In genomic region chr19:37997911-37998344, GRCh38 we compare ENCODE assay signal across 10 cellular contexts.
A peak's percentile ranks its signal among the peaks of the same experiment; 100 is the strongest.
DNase-seq lines count a peak whose midpoint lies in the region; ATAC-seq and TF ChIP-seq lines count a peak whose summit lies in the region.
"Had no signal": no experiment of that assay in that cellular context is flagged by ENCODE, and none has a peak within 500 bp of the region (broad histone marks: within the 10 kb centered on the region; RNA-seq: fewer than 3 reads in every experiment).

No MANE protein-coding gene starts in this region.

- ATAC-seq in GM21825 (IDR thresholded peaks at IDR 0.05; ENCODE audit: unreplicated experiment) = no peak
- ATAC-seq in natural killer cell treated with Interleukin-12 subunit alpha and Interleukin-12 subunit beta and Interleukin-15 and Interleukin-18, amount 100 ng/mL, for 72 hours = no peak
- no peak for ATAC-seq in activated CD8-positive, alpha-beta memory T cell treated with anti-CD3 and anti-CD28 coated beads, Interleukin-2, amount 10 ng/mL, durations not matched to agents 7 days and 5 days
- ATAC-seq: left lobe of liver had no signal

- H2BK5ac ChIP-seq in mesenchymal stem cell (ENCODE audit: low read depth, low read length, poor library complexity, severe bottlenecking) = peak overlapping the region; percentile 53

- H3K27ac ChIP-seq in BLaER1 treated with 17β-estradiol and CSF1 and Interleukin-3, amounts not matched to agents 10 nM and 100 nM = peak overlapping the region in 6 of 11 experiments; percentile 71 to 81 (median 74); a peak in 9 of 22 replicates
- H3K27ac ChIP-seq in mesenchymal stem cell (ENCODE audit: low read length, poor library complexity, severe bottlenecking) = peak overlapping the region; percentile 98

- peaks cover 0 to 7% of the 10 kb centered on the region in 2 donors for H3K4me1 Mint-ChIP-seq in natural killer cell treated with Interleukin-12 subunit alpha and Interleukin-12 subunit beta and Interleukin-15 and Interleukin-18, amount 100 ng/mL, for 72 hours (ENCODE audit: low read depth in 2 of 2)
- H3K4me1 Mint-ChIP-seq in activated CD8-positive, alpha-beta memory T cell treated with anti-CD3 and anti-CD28 coated beads, Interleukin-2, amount 10 ng/mL, durations not matched to agents 7 days and 5 days = no peaks in the 10 kb centered on the region

- TF ChIP-seq CTCF in astrocyte of the cerebellum (IDR thresholded peaks at IDR 0.05; ENCODE audit: low read depth, low read length, missing control alignments) = no peak

- no peak overlapping the region for H3K23ac ChIP-seq in mesenchymal stem cell (ENCODE audit: low read length in 2 of 2)

- H2BK12ac ChIP-seq in mesenchymal stem cell (ENCODE audit: low read length in 2 of 2) = peak overlapping the region in 1 of 2 experiments; percentile 66

- no peak overlapping the region for H3K14ac ChIP-seq in mesenchymal stem cell (ENCODE audit: low read length in 2 of 2)

- CTCF ChIA-PET in activated CD8-positive, alpha-beta memory T cell treated with anti-CD3 and anti-CD28 coated beads, Interleukin-2, amount 10 ng/mL, durations not matched to agents 7 days and 5 days (lab: Charles Lee) = interaction anchor here (0.7 to 1.1 kb wide), 3 partner anchors 26 to 96 kb away, joined by 3 to 6 read pairs (median 3); no protein-coding TSS in a partner anchor

- no peak overlapping the region for H3K27ac Mint-ChIP-seq in natural killer cell treated with Interleukin-12 subunit alpha and Interleukin-12 subunit beta and Interleukin-15 and Interleukin-18, amount 100 ng/mL, for 72 hours
- no peak overlapping the region for H3K27ac Mint-ChIP-seq in activated CD8-positive, alpha-beta memory T cell treated with anti-CD3 and anti-CD28 coated beads, Interleukin-2, amount 10 ng/mL, durations not matched to agents 7 days and 5 days

- peaks cover 0 to 10% (median 0%) of the 10 kb centered on the region in 11 experiments; a peak in 4 of 22 replicates for H3K9me3 ChIP-seq in BLaER1 treated with 17β-estradiol and CSF1 and Interleukin-3, amounts not matched to agents 10 nM and 100 nM (replicated peaks in 1 of 11)
- no peaks in the 10 kb centered on the region for H3K9me3 ChIP-seq in mesenchymal stem cell (ENCODE audit: control insufficient read depth, low read length)

- peak overlapping the region in 3 of 11 experiments; percentile 58 to 63 (median 61); a peak in 1 of 22 replicates for H3K9ac ChIP-seq in BLaER1 treated with 17β-estradiol and CSF1 and Interleukin-3, amounts not matched to agents 10 nM and 100 nM
- H3K9ac ChIP-seq in mesenchymal stem cell (ENCODE audit: low read length) = peak overlapping the region; percentile 87

- H4K91ac ChIP-seq in mesenchymal stem cell (ENCODE audit: low read length) = no peak overlapping the region

- in situ Hi-C loops in astrocyte of the cerebellum (cut with HindIII; ENCODE audit: low sequenced_read_pairs) = no loop called here

- H3K18ac ChIP-seq in mesenchymal stem cell (ENCODE audit: low read depth in 1 of 2, low read length in 2 of 2) = peak overlapping the region; percentile 9 to 43

- H2AFZ ChIP-seq in mesenchymal stem cell (ENCODE audit: low read depth, low read length) = no peak overlapping the region

- H3K36me3 Mint-ChIP-seq in natural killer cell treated with Interleukin-12 subunit alpha and Interleukin-12 subunit beta and Interleukin-15 and Interleukin-18, amount 100 ng/mL, for 72 hours = no peaks in the 10 kb centered on the region
- no peaks in the 10 kb centered on the region for H3K36me3 Mint-ChIP-seq in activated CD8-positive, alpha-beta memory T cell treated with anti-CD3 and anti-CD28 coated beads, Interleukin-2, amount 10 ng/mL, durations not matched to agents 7 days and 5 days

- H3K4me1 ChIP-seq in BLaER1 treated with 17β-estradiol and CSF1 and Interleukin-3, amounts not matched to agents 10 nM and 100 nM = peaks cover 41 to 71% (median 62%) of the 10 kb centered on the region in 10 experiments
- H3K4me1 ChIP-seq in mesenchymal stem cell (ENCODE audit: control insufficient read depth, insufficient read depth, low read depth, low read length) = peaks cover 19% of the 10 kb centered on the region

- H3K4ac ChIP-seq in mesenchymal stem cell (ENCODE audit: low read depth in 1 of 2, low read length in 2 of 2) = peak overlapping the region in 1 of 2 experiments; percentile 69

- H4K8ac ChIP-seq in mesenchymal stem cell (ENCODE audit: low read length) = no peak overlapping the region

- no peak overlapping the region for H3K4me3 Mint-ChIP-seq in natural killer cell treated with Interleukin-12 subunit alpha and Interleukin-12 subunit beta and Interleukin-15 and Interleukin-18, amount 100 ng/mL, for 72 hours
- no peak overlapping the region for H3K4me3 Mint-ChIP-seq in activated CD8-positive, alpha-beta memory T cell treated with anti-CD3 and anti-CD28 coated beads, Interleukin-2, amount 10 ng/mL, durations not matched to agents 7 days and 5 days

- H4K20me1 ChIP-seq in BLaER1 treated with 17β-estradiol and CSF1 and Interleukin-3, amounts not matched to agents 10 nM and 100 nM = no peaks in the 10 kb centered on the region; a peak in 1 of 22 replicates

- 17% methylated on average over 3 of the region's 3 CpGs for WGBS in mesenchymal stem cell

- peak overlapping the region; percentile 96 for H2AK5ac ChIP-seq in mesenchymal stem cell (ENCODE audit: low read length, severe bottlenecking)

- H3K4me3 ChIP-seq in BLaER1 treated with 17β-estradiol and CSF1 and Interleukin-3, amounts not matched to agents 10 nM and 100 nM = no peak overlapping the region
- no peak overlapping the region for H3K4me3 ChIP-seq in astrocyte of the cerebellum (ENCODE audit: low read depth, low read length)
- H3K4me3 ChIP-seq in mesenchymal stem cell (ENCODE audit: insufficient read depth in 1 of 2, low read depth in 1 of 2, low read length in 2 of 2) = no peak overlapping the region

- H3K36me3 ChIP-seq in BLaER1 treated with 17β-estradiol and CSF1 and Interleukin-3, amounts not matched to agents 10 nM and 100 nM = peaks cover 0 to 15% (median 7%) of the 10 kb centered on the region in 11 experiments; a peak in 5 of 22 replicates
- H3K36me3 ChIP-seq in mesenchymal stem cell (ENCODE audit: control insufficient read depth in 1 of 2, insufficient read depth in 2 of 2, low read depth in 1 of 2, low read length in 2 of 2) = peaks cover 13 to 20% of the 10 kb centered on the region in 2 experiments

- H2BK120ac ChIP-seq in mesenchymal stem cell (ENCODE audit: low read depth, low read length) = no peak overlapping the region

- H3K4me2 ChIP-seq in BLaER1 treated with 17β-estradiol and CSF1 and Interleukin-3, amounts not matched to agents 10 nM and 100 nM = peak overlapping the region; percentile 42 to 88 (median 83); a peak in 21 of 22 replicates
- H3K4me2 ChIP-seq in mesenchymal stem cell (ENCODE audit: low read length, poor library complexity, severe bottlenecking) = no peak overlapping the region

- H2BK15ac ChIP-seq in mesenchymal stem cell (ENCODE audit: low read depth, poor library complexity, severe bottlenecking) = no peak overlapping the region

- no peaks in the 10 kb centered on the region for H3K9me3 Mint-ChIP-seq in natural killer cell treated with Interleukin-12 subunit alpha and Interleukin-12 subunit beta and Interleukin-15 and Interleukin-18, amount 100 ng/mL, for 72 hours
- H3K9me3 Mint-ChIP-seq in activated CD8-positive, alpha-beta memory T cell treated with anti-CD3 and anti-CD28 coated beads, Interleukin-2, amount 10 ng/mL, durations not matched to agents 7 days and 5 days (ENCODE audit: low read depth) = no peaks in the 10 kb centered on the region

- DNase-seq in HT1080 (ENCODE audit: low read depth) (peak; percentile 88), astrocyte of the cerebellum (ENCODE audit: low read depth) (peak; percentile 53), mesenchymal stem cell (peak; percentile 91), NCI-H1048 (lab: John Stamatoyannopoulos, UW) (no peak)
- no peak for DNase-seq in natural killer cell treated with Interleukin-12 subunit alpha and Interleukin-12 subunit beta and Interleukin-15 and Interleukin-18, amount 100 ng/mL, for 72 hours (ENCODE audit: low spot score)
- no peak for DNase-seq in activated CD8-positive, alpha-beta memory T cell treated with anti-CD3 and anti-CD28 coated beads, Interleukin-2, amount 10 ng/mL, durations not matched to agents 7 days and 5 days
- DNase-seq: SIG-M5 had no signal

- no peaks in the 10 kb centered on the region for H3K27me3 Mint-ChIP-seq in natural killer cell treated with Interleukin-12 subunit alpha and Interleukin-12 subunit beta and Interleukin-15 and Interleukin-18, amount 100 ng/mL, for 72 hours
- H3K27me3 Mint-ChIP-seq in activated CD8-positive, alpha-beta memory T cell treated with anti-CD3 and anti-CD28 coated beads, Interleukin-2, amount 10 ng/mL, durations not matched to agents 7 days and 5 days = no peaks in the 10 kb centered on the region

- H3K79me1 ChIP-seq in mesenchymal stem cell (replicated peaks; ENCODE audit: low read length, poor library complexity, severe bottlenecking) = peaks cover 10% of the 10 kb centered on the region

- H3K27me3 ChIP-seq in BLaER1 treated with 17β-estradiol and CSF1 and Interleukin-3, amounts not matched to agents 10 nM and 100 nM = no peaks in the 10 kb centered on the region
- no peaks in the 10 kb centered on the region for H3K27me3 ChIP-seq in mesenchymal stem cell (ENCODE audit: control insufficient read depth in 1 of 2, insufficient read depth in 1 of 2, low read length in 2 of 2)

Comparison
In these comparisons a context has a peak if more than half of its experiments do, and no peak if none do; other contexts are left out.
1. DNase-seq: peak in HT1080 (single experiment), astrocyte of the cerebellum (single experiment) and mesenchymal stem cell (single experiment); none in natural killer cell treated with Interleukin-12 subunit alpha and Interleukin-12 subunit beta and Interleukin-15 and Interleukin-18, amount 100 ng/mL, for 72 hours (single experiment), activated CD8-positive, alpha-beta memory T cell treated with anti-CD3 and anti-CD28 coated beads, Interleukin-2, amount 10 ng/mL, durations not matched to agents 7 days and 5 days (single experiment) and NCI-H1048 (single experiment).